ENCODE assay signal across 17 cellular contexts in the genomic region with DNA sequence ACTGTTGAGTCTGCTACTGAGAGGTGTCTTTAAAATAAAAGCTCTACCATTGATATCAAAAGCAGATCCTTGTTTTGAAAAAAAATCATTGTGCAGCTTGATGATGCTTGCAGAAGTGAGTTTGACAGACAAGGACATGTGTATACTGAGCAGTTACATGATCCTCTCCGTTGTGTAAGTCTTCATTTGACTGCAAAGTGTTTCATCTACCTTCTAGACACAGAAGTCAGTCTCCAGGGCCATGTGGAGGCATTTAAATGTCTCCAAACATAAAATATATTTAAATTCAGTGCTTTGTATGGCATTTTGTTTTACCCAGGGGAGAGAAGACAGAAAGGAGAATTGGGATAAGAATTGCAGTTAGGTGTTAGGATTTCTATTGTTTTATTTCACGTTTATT.
DNase-seq lines count a peak whose midpoint lies in the region; ATAC-seq and TF ChIP-seq lines count a peak whose summit lies in the region.
"Had no signal": no experiment of that assay in that cellular context is flagged by ENCODE, and none has a peak within 500 bp of the region (broad histone marks: within the 10 kb centered on the region; RNA-seq: fewer than 3 reads in every experiment).

No MANE protein-coding gene starts in this region.

- H3K27ac ChIP-seq in heart left ventricle: peak overlapping the region in 9 of 12 donors; percentile 76 to 94 (median 88)
- peak overlapping the region; percentile 90 to 100 (median 97) for H3K27ac ChIP-seq in gastroesophageal sphincter
- H3K27ac ChIP-seq in prostate gland: peak overlapping the region; percentile 78 to 79
- peak overlapping the region; percentile 93 for H3K27ac ChIP-seq in vagina

- H3K36me3 ChIP-seq in heart left ventricle (peaks cover 0 to 40% (median 25%) of the 10 kb centered on the region in 9 donors), gastroesophageal sphincter (peaks cover 3 to 37% of the 10 kb centered on the region in 2 donors), prostate gland (peaks cover 0 to 9% of the 10 kb centered on the region in 2 donors), vagina (peaks cover 0 to 16% of the 10 kb centered on the region in 2 donors)

- WGBS in heart left ventricle, 4 donors: 37 to 42% (median 40%) methylated on average over 2 of the region's 2 CpGs
- WGBS in gastroesophageal sphincter (ENCODE audit: low coverage in 1 of 2), 2 donors: 30 to 36% methylated on average over 2 of the region's 2 CpGs
- 44% methylated on average over 2 of the region's 2 CpGs for WGBS in prostate gland

- peaks cover 0 to 51% (median 32%) of the 10 kb centered on the region in 12 donors for H3K4me1 ChIP-seq in heart left ventricle
- peaks cover 0 to 48% (median 12%) of the 10 kb centered on the region in 3 donors for H3K4me1 ChIP-seq in gastroesophageal sphincter
- H3K4me1 ChIP-seq in prostate gland (replicated peaks): no peaks in the 10 kb centered on the region
- peaks cover 36% of the 10 kb centered on the region for H3K4me1 ChIP-seq in vagina

- intact Hi-C loops in heart left ventricle (cut with DNase I): loop anchor here in 4 of 10 donors (5.0 kb wide), 3 partner anchors 36 to 46 kb away; no protein-coding TSS in a partner anchor
- intact Hi-C loops in left cardiac atrium (cut with DNase I): loop anchor here in 1 of 2 donors (5.0 kb wide), 1 partner anchor 41 kb away; no protein-coding TSS in a partner anchor
- intact Hi-C loops in prostate gland (cut with DNase I): loop anchor here (5.0 kb wide), 1 partner anchor 36 kb away; no protein-coding TSS in a partner anchor
- intact Hi-C loops in vagina (cut with DNase I): no loop called here

- no peak for TF ChIP-seq EP300 in gastroesophageal sphincter (IDR thresholded peaks at IDR 0.05)

- DNase-seq in heart left ventricle (no peak), left cardiac atrium (no peak), prostate gland (ENCODE audit: low spot score) (no peak), vagina (ENCODE audit: extremely low spot score in 2 of 2) (no peak)
- DNase-seq in activated CD8-positive, alpha-beta memory T cell treated with anti-CD3 and anti-CD28 coated beads for 24 hours: no peak
- DNase-seq: activated CD8-positive, alpha-beta T cell treated with anti-CD3 and anti-CD28 coated beads for 36 hours; COR-L47; mammary epithelial cell; NCI-H1092 treated with DMSO at 0.1 percent for 48 hours; NCI-H226; nucleus accumbens; SK-N-SH had no signal

- H3K9me3 ChIP-seq in heart left ventricle: no peaks in the 10 kb centered on the region
- no peaks in the 10 kb centered on the region for H3K9me3 ChIP-seq in gastroesophageal sphincter
- no peaks in the 10 kb centered on the region for H3K9me3 ChIP-seq in prostate gland
- H3K9me3 ChIP-seq in vagina: no peaks in the 10 kb centered on the region
- H3K9me3 ChIP-seq: SK-N-SH had no signal

- TF ChIP-seq POLR2A in heart left ventricle (IDR thresholded peaks at IDR 0.05) (no peak), gastroesophageal sphincter (IDR thresholded peaks at IDR 0.05) (peak; percentile 26), prostate gland (IDR thresholded peaks at IDR 0.05) (no peak), vagina (IDR thresholded peaks at IDR 0.05) (no peak)

- ATAC-seq in heart left ventricle (peak in 1 of 4 donors; percentile 24), left cardiac atrium (no peak), gastroesophageal sphincter (no peak), GM18873 (IDR thresholded peaks at IDR 0.05; ENCODE audit: low FRiP score, unreplicated experiment) (no peak), GM18909 (IDR thresholded peaks at IDR 0.05; ENCODE audit: poor library complexity, unreplicated experiment) (no peak)
- ATAC-seq: activated CD8-positive, alpha-beta T cell treated with anti-CD3 and anti-CD28 coated beads for 36 hours; activated T-helper 17 cell treated with anti-CD3 and anti-CD28 coated beads, Interleukin-2, amount 50 U/mL, for 72 hours; esophagus mucosa had no signal

- H3K4me3 ChIP-seq in heart left ventricle (peak overlapping the region in 8 of 12 donors; percentile 2 to 43 (median 26)), gastroesophageal sphincter (peak overlapping the region; percentile 55), prostate gland (peak overlapping the region; percentile 0 to 9), vagina (peak overlapping the region; percentile 28 to 38)

- no peak for TF ChIP-seq CTCF in heart left ventricle (IDR thresholded peaks at IDR 0.05)
- TF ChIP-seq CTCF in gastroesophageal sphincter (IDR thresholded peaks at IDR 0.05): no peak
- TF ChIP-seq CTCF in prostate gland (IDR thresholded peaks at IDR 0.05): no peak
- no peak for TF ChIP-seq CTCF in vagina (IDR thresholded peaks at IDR 0.05)

- H3K27me3 ChIP-seq in heart left ventricle (no peaks in the 10 kb centered on the region), gastroesophageal sphincter (no peaks in the 10 kb centered on the region), prostate gland (replicated peaks; ENCODE audit: insufficient read depth) (no peaks in the 10 kb centered on the region), vagina (no peaks in the 10 kb centered on the region)

Comparison
In these comparisons a context has a peak if more than half of its experiments do, and no peak if none do; other contexts are left out.
1. H3K4me3 ChIP-seq: peak in every context shown above with its lines; median percentile 55 in gastroesophageal sphincter; 33 in vagina; 26 in heart left ventricle; 4 in prostate gland.
2. POLR2A ChIP-seq: peak in gastroesophageal sphincter (2 of 2); none in heart left ventricle (0 of 2), prostate gland (single experiment) and vagina (0 of 2).
3. Peak in every context shown above with its lines, with median percentiles within 50 percentile points of each other: H3K27ac ChIP-seq.